In the genomic region with DNA sequence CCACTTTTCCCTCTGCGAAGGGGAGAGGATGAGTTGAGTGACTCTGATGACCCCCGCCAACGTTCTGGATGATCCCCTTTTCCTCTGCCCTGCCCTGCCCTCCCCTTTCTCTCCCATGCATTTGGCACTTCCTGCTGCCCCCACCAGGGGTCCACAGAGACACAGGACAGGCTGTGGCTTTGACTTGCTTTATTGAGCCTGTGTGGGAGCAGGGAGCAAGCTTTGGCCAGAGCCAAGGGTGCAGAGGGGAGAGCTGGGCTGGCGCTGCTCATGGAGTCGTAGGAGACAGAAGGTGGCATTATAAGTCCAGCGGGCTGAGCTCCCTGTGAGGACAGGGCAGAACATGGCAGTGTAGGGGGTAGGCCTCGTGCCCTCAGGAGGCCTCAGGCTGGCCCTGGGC, we compare ENCODE assay signal across 8 cellular contexts. TPM values are rescaled to one million over a fixed set of nuclear protein-coding genes. Genes with fewer than 3 reads are reported as not detected.
DNase-seq lines count a peak whose midpoint lies in the region; TF ChIP-seq lines count a peak whose summit lies in the region.

No MANE protein-coding gene starts in this region.

- no peaks in the 10 kb centered on the region for H3K4me1 ChIP-seq in CD8-positive, alpha-beta memory T cell (ENCODE audit: insufficient read depth, low read length)

- no peaks in the 10 kb centered on the region for H3K9me3 ChIP-seq in CD8-positive, alpha-beta memory T cell (ENCODE audit: low read length)

- H3K4me1 Mint-ChIP-seq in nephron = peaks cover 13% of the 10 kb centered on the region
- peaks cover 6 to 21% (median 9%) of the 10 kb centered on the region in 3 donors for H3K4me1 Mint-ChIP-seq in CD8-positive, alpha-beta memory T cell

- no peaks in the 10 kb centered on the region for H3K27me3 ChIP-seq in CD8-positive, alpha-beta memory T cell (ENCODE audit: insufficient read depth, low read length, poor library complexity, severe bottlenecking)

- in situ Hi-C loops in astrocyte of the spinal cord (cut with HindIII; ENCODE audit: low sequenced_read_pairs) = no loop called here

- CTCF ChIA-PET in CD8-positive, alpha-beta memory T cell (lab: Charles Lee) = interaction anchor here (1.4 kb wide), 1 partner anchor 126 kb away, joined by 3 read pairs; the partner anchor contains the start of gene LSM12

- TF ChIP-seq CTCF in astrocyte of the spinal cord (IDR thresholded peaks at IDR 0.05; ENCODE audit: low read depth, low read length) (peak; percentile 75), nephron (IDR thresholded peaks at IDR 0.05; ENCODE audit: unreplicated experiment in 3 of 3) (peak; percentile 57 to 74 (median 65))

- no peaks in the 10 kb centered on the region for H3K36me3 ChIP-seq in CD8-positive, alpha-beta memory T cell (ENCODE audit: insufficient read depth, low read length)

- POLR2A ChIA-PET in CD8-positive, alpha-beta memory T cell (lab: Charles Lee) = no interaction called here

- H3K9me3 Mint-ChIP-seq in nephron = no peaks in the 10 kb centered on the region
- H3K9me3 Mint-ChIP-seq in CD8-positive, alpha-beta memory T cell = no peaks in the 10 kb centered on the region

- H3K4me3 ChIP-seq in astrocyte of the spinal cord (ENCODE audit: low read depth, low read length) = no peak overlapping the region
- no peak overlapping the region for H3K4me3 ChIP-seq in CD8-positive, alpha-beta memory T cell (ENCODE audit: low read length)

- H3K36me3 Mint-ChIP-seq in nephron (ENCODE audit: low read depth) = no peaks in the 10 kb centered on the region
- H3K36me3 Mint-ChIP-seq in CD8-positive, alpha-beta memory T cell = no peaks in the 10 kb centered on the region

- H3K27ac Mint-ChIP-seq in nephron = peak overlapping the region in 1 of 3 experiments; percentile 60
- no peak overlapping the region for H3K27ac Mint-ChIP-seq in CD8-positive, alpha-beta memory T cell

- no peak overlapping the region for H3K27ac ChIP-seq in CD8-positive, alpha-beta memory T cell (ENCODE audit: low read depth, low read length)

- DNase-seq in SKM-1 treated with dmso at 0.1 percent for 144 hours (lab: John Stamatoyannopoulos, UW; ENCODE audit: unreplicated experiment) = peak; percentile 24
- no peak for DNase-seq in SKM-1 (lab: John Stamatoyannopoulos, UW; ENCODE audit: unreplicated experiment)
- DNase-seq in MV-4-11 (lab: John Stamatoyannopoulos, UW) = peak; percentile 24
- DNase-seq in astrocyte of the spinal cord (ENCODE audit: low read depth, low spot score) = peak; percentile 28
- no peak for DNase-seq in CD8-positive, alpha-beta memory T cell
- no peak for DNase-seq in T-helper 1 cell
- no peak for DNase-seq in GM19240 (ENCODE audit: insufficient read length, low spot score)

- H3K27me3 Mint-ChIP-seq in nephron (ENCODE audit: low read depth) = peaks cover 29% of the 10 kb centered on the region
- H3K27me3 Mint-ChIP-seq in CD8-positive, alpha-beta memory T cell = peaks cover 6 to 11% of the 10 kb centered on the region in 2 donors

- no peak overlapping the region for H3K4me3 Mint-ChIP-seq in nephron
- H3K4me3 Mint-ChIP-seq in CD8-positive, alpha-beta memory T cell = no peak overlapping the region

RNA-seq across cellular contexts. Expression of gene PPY, which starts 1.6 kb away (rescaled TPM):
- total RNA-seq in CD8-positive, alpha-beta memory T cell = not detected
- polyA plus RNA-seq in CD8-positive, alpha-beta memory T cell = not detected

RNA-seq across cellular contexts. Expression of gene PYY, which starts 13.1 kb away (rescaled TPM):
- total RNA-seq in CD8-positive, alpha-beta memory T cell = not detected
- polyA plus RNA-seq in CD8-positive, alpha-beta memory T cell = not detected

RNA-seq across cellular contexts. Expression of gene MPP2, which starts 33.3 kb away (rescaled TPM):
- total RNA-seq in CD8-positive, alpha-beta memory T cell = 1 to 10 TPM in 1 of 2 experiments, under 1 TPM in 1; 0.90 to 1.1 TPM
- polyA plus RNA-seq in CD8-positive, alpha-beta memory T cell = 1.2 TPM

Comparison
In these comparisons a context has a peak if more than half of its experiments do, and no peak if none do; other contexts are left out.
1. DNase-seq: peak in SKM-1 treated with dmso at 0.1 percent for 144 hours (single experiment), MV-4-11 (single experiment) and astrocyte of the spinal cord (single experiment); none in SKM-1 (single experiment), CD8-positive, alpha-beta memory T cell (0 of 5), T-helper 1 cell (0 of 5) and GM19240 (single experiment).